ENCODE assay signal across 7 cellular contexts in genomic region chr13:40373608-40374007, GRCh38.
A peak's percentile ranks its signal among the peaks of the same experiment; 100 is the strongest.
DNase-seq lines count a peak whose midpoint lies in the region; ATAC-seq lines count a peak whose summit lies in the region.
"Not testable (repeated sequence)": the region's sequence is repeated elsewhere in the genome, so short reads cannot be mapped to it uniquely, and the experiment has no call there.

No MANE protein-coding gene starts in this region.

- H3K27ac ChIP-seq in naive thymus-derived CD4-positive, alpha-beta T cell (ENCODE audit: low read depth, low read length): not testable (repeated sequence)

- H3K9me3 Mint-ChIP-seq in activated CD4-positive, alpha-beta T cell treated with anti-CD3 and anti-CD28 coated beads, Interleukin-2, amount 10 ng/mL, durations not matched to agents 7 days and 5 days: peaks cover 15% of the 10 kb centered on the region
- not testable (repeated sequence) for H3K9me3 Mint-ChIP-seq in naive thymus-derived CD4-positive, alpha-beta T cell

- not testable (repeated sequence) for H3K9me3 ChIP-seq in naive thymus-derived CD4-positive, alpha-beta T cell (ENCODE audit: control insufficient read depth in 2 of 3, low read length in 3 of 3)

- peaks cover 17% of the 10 kb centered on the region for H3K36me3 Mint-ChIP-seq in activated CD4-positive, alpha-beta T cell treated with anti-CD3 and anti-CD28 coated beads, Interleukin-2, amount 10 ng/mL, durations not matched to agents 7 days and 5 days (ENCODE audit: low read depth)
- peaks cover 0 to 15% (median 3%) of the 10 kb centered on the region in 5 donors for H3K36me3 Mint-ChIP-seq in naive thymus-derived CD4-positive, alpha-beta T cell

- CTCF ChIA-PET in activated CD4-positive, alpha-beta T cell treated with anti-CD3 and anti-CD28 coated beads, Interleukin-2, amount 10 ng/mL, durations not matched to agents 7 days and 5 days (lab: Charles Lee); naive thymus-derived CD4-positive, alpha-beta T cell (lab: Charles Lee): not testable (repeated sequence)

- POLR2A ChIA-PET in activated CD4-positive, alpha-beta T cell treated with anti-CD3 and anti-CD28 coated beads, Interleukin-2, amount 10 ng/mL, durations not matched to agents 7 days and 5 days (lab: Charles Lee); naive thymus-derived CD4-positive, alpha-beta T cell (lab: Charles Lee): not testable (repeated sequence)

- intact Hi-C loops in naive thymus-derived CD4-positive, alpha-beta T cell (cut with micrococcal nuclease): loop anchor here (1.0 to 5.0 kb wide), 5 partner anchors 15 to 294 kb away; partner anchors contain the start of gene FOXO1 (in 1 of the 2)

- not testable (repeated sequence) for H3K27me3 Mint-ChIP-seq in activated CD4-positive, alpha-beta T cell treated with anti-CD3 and anti-CD28 coated beads, Interleukin-2, amount 10 ng/mL, durations not matched to agents 7 days and 5 days; naive thymus-derived CD4-positive, alpha-beta T cell

- H3K4me1 Mint-ChIP-seq in activated CD4-positive, alpha-beta T cell treated with anti-CD3 and anti-CD28 coated beads, Interleukin-2, amount 10 ng/mL, durations not matched to agents 7 days and 5 days: peaks cover 48% of the 10 kb centered on the region
- H3K4me1 Mint-ChIP-seq in naive thymus-derived CD4-positive, alpha-beta T cell: peaks cover 27 to 61% (median 53%) of the 10 kb centered on the region in 7 donors

- not testable (repeated sequence) for H3K4me3 Mint-ChIP-seq in activated CD4-positive, alpha-beta T cell treated with anti-CD3 and anti-CD28 coated beads, Interleukin-2, amount 10 ng/mL, durations not matched to agents 7 days and 5 days
- peak overlapping the region; percentile 20 to 79 (median 44) for H3K4me3 Mint-ChIP-seq in naive thymus-derived CD4-positive, alpha-beta T cell

- H3K36me3 ChIP-seq in naive thymus-derived CD4-positive, alpha-beta T cell (ENCODE audit: control insufficient read depth in 2 of 3, insufficient read depth in 3 of 3, low read length in 3 of 3): not testable (repeated sequence)

- not testable (repeated sequence) for H3K27me3 ChIP-seq in naive thymus-derived CD4-positive, alpha-beta T cell (ENCODE audit: control insufficient read depth in 2 of 2, insufficient read depth in 2 of 2, low read length in 2 of 2)

- H3K4me3 ChIP-seq in naive thymus-derived CD4-positive, alpha-beta T cell (ENCODE audit: low read length): not testable (repeated sequence)

- H3K4me1 ChIP-seq in naive thymus-derived CD4-positive, alpha-beta T cell (ENCODE audit: control insufficient read depth in 2 of 2, insufficient read depth in 2 of 2, low read length in 2 of 2): peaks cover 8 to 27% of the 10 kb centered on the region in 2 donors

- H3K27ac Mint-ChIP-seq in activated CD4-positive, alpha-beta T cell treated with anti-CD3 and anti-CD28 coated beads, Interleukin-2, amount 10 ng/mL, durations not matched to agents 7 days and 5 days: peak overlapping the region; percentile 72
- peak overlapping the region; percentile 0 to 90 (median 22) for H3K27ac Mint-ChIP-seq in naive thymus-derived CD4-positive, alpha-beta T cell

- ATAC-seq in naive thymus-derived CD4-positive, alpha-beta T cell: peak; percentile 54

- DNase-seq in NCI-H82 (lab: John Stamatoyannopoulos, UW) (peak; percentile 23), activated T-cell treated with anti-CD3 and anti-CD28 coated beads for 24 hours (ENCODE audit: low read depth) (peak; percentile 57)
- peak; percentile 26 for DNase-seq in activated CD4-positive, alpha-beta T cell treated with anti-CD3 and anti-CD28 coated beads, Interleukin-2, amount 10 ng/mL, durations not matched to agents 7 days and 5 days
- peak; percentile 47 for DNase-seq in activated naive CD4-positive, alpha-beta T cell treated with anti-CD3 and anti-CD28 coated beads, Interleukin-2, amount 50 U/mL, for 16 hours
- peak in 6 of 9 donors; percentile 9 to 51 (median 28) for DNase-seq in naive thymus-derived CD4-positive, alpha-beta T cell
- peak; percentile 11 to 29 for DNase-seq in stimulated activated CD4-positive, alpha-beta T cell treated with anti-CD3 and anti-CD28 coated beads, Interleukin-2, amount 100 ng/mL, for 48 hours
- peak; percentile 72 for DNase-seq in stimulated activated CD8-positive, alpha-beta memory T cell treated with anti-CD3 and anti-CD28 coated beads, Interleukin-4, amount 100 ng/mL, for 48 hours

Comparison
In these comparisons a context has a peak if more than half of its experiments do, and no peak if none do; other contexts are left out.
1. DNase-seq: peak in every context shown above with its lines; median percentile 72 in stimulated activated CD8-positive, alpha-beta memory T cell treated with anti-CD3 and anti-CD28 coated beads, Interleukin-4, amount 100 ng/mL, for 48 hours; 57 in activated T-cell treated with anti-CD3 and anti-CD28 coated beads for 24 hours; 47 in activated naive CD4-positive, alpha-beta T cell treated with anti-CD3 and anti-CD28 coated beads, Interleukin-2, amount 50 U/mL, for 16 hours; 28 in naive thymus-derived CD4-positive, alpha-beta T cell; 26 in activated CD4-positive, alpha-beta T cell treated with anti-CD3 and anti-CD28 coated beads, Interleukin-2, amount 10 ng/mL, durations not matched to agents 7 days and 5 days; 23 in NCI-H82; 20 in stimulated activated CD4-positive, alpha-beta T cell treated with anti-CD3 and anti-CD28 coated beads, Interleukin-2, amount 100 ng/mL, for 48 hours.